In the genomic region with DNA sequence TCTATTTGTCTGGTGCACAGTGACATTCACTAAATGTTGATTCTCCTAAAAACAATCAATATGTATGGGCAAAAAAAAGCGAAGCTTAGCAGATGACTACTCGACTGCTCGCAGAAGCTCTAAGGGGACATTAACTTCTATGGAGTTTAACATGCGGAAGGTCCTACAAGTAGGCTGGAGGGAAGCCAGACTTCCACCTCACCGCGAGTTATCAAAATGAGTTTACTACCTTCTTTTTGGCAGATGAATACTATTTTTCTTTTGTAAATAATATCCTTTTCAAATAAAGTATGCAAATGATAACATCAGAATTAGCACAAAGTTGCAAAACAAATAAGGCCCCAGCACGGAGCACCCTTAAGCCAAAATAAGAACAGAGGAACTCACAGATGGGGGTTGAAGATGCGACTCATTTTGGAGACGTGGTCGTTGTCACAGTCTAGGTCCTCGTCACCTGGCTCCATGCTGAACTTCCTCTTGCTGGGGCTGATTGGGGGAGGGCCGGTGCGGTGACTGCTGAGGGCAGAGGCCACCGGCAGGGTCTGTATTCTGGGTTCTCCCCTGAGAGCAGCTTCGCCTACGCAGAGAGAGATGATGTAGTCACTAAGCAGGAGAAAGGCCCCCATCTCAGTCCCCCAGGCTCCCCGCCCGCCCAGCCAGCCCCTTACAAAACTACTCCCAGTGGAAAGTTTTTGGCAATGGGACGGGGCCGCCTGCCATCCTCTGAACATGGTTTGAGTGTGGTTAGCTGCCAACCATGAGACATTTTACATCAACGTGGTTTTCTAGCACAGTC, we compare ENCODE assay signal across 8 cellular contexts. TPM values are rescaled to one million over a fixed set of nuclear protein-coding genes. Genes with fewer than 3 reads are reported as not detected.
DNase-seq lines count a peak whose midpoint lies in the region; ATAC-seq lines count a peak whose summit lies in the region.

No MANE protein-coding gene starts in this region.

- no peaks in the 10 kb centered on the region for H3K27me3 ChIP-seq in ACC112 (ENCODE audit: insufficient read depth, low read length)

- peaks cover 10% of the 10 kb centered on the region for H3K4me1 Mint-ChIP-seq in activated T-cell treated with anti-CD3 and anti-CD28 coated beads, Interleukin-2, amount 50 U/mL, for 4 hours (ENCODE audit: low read depth)

- peaks cover 62% of the 10 kb centered on the region for H3K79me2 ChIP-seq in ACC112 (ENCODE audit: control insufficient read depth, insufficient read depth, low read length, unreplicated experiment)

- no peaks in the 10 kb centered on the region for H3K27me3 Mint-ChIP-seq in activated T-cell treated with anti-CD3 and anti-CD28 coated beads, Interleukin-2, amount 50 U/mL, for 4 hours (ENCODE audit: low read depth)

- H3K36me3 ChIP-seq in ACC112 (ENCODE audit: insufficient read depth, low read length): peaks cover 4% of the 10 kb centered on the region; the same call in 1 of the 2 replicates

- DNase-seq in GM19238 (ENCODE audit: insufficient read length, low spot score): peak; percentile 39
- DNase-seq in activated T-cell treated with anti-CD3 and anti-CD28 coated beads, Interleukin-2, amount 50 U/mL, for 4 hours: no peak
- peak; percentile 22 for DNase-seq in iris pigment epithelial cell (ENCODE audit: low read depth)
- no peak for DNase-seq in HuH-7.5 (ENCODE audit: low spot score)
- DNase-seq in NCI-H187 treated with DMSO at 0.1 percent for 48 hours (lab: John Stamatoyannopoulos, UW): no peak

- H3K9me3 Mint-ChIP-seq in activated T-cell treated with anti-CD3 and anti-CD28 coated beads, Interleukin-2, amount 50 U/mL, for 4 hours: peaks cover 3% of the 10 kb centered on the region

- H3K27ac ChIP-seq in ACC112 (ENCODE audit: low read depth, low read length) (peak overlapping the region; percentile 97), temporal lobe (ENCODE audit: low read depth, low read length) (peak overlapping the region; percentile 85)

- H3K4me3 Mint-ChIP-seq in activated T-cell treated with anti-CD3 and anti-CD28 coated beads, Interleukin-2, amount 50 U/mL, for 4 hours: no peak overlapping the region

- H3K36me3 Mint-ChIP-seq in activated T-cell treated with anti-CD3 and anti-CD28 coated beads, Interleukin-2, amount 50 U/mL, for 4 hours (ENCODE audit: insufficient read depth): peaks cover 39% of the 10 kb centered on the region

- H3K4me3 ChIP-seq in ACC112 (ENCODE audit: low read depth, low read length): peak overlapping the region; percentile 4; the same call in 1 of the 2 replicates

- no peak overlapping the region for H2AFZ ChIP-seq in ACC112 (ENCODE audit: low read length, unreplicated experiment)

- ATAC-seq in HG03135 (IDR thresholded peaks at IDR 0.05; ENCODE audit: unreplicated experiment): peak; percentile 95
- peak; percentile 70 to 96 for ATAC-seq in activated T-cell treated with anti-CD3 and anti-CD28 coated beads, Interleukin-2, amount 50 U/mL, for 4 hours

- H3K4me1 ChIP-seq in ACC112 (ENCODE audit: control insufficient read depth, insufficient read depth, low read length, unreplicated experiment): peaks cover 56% of the 10 kb centered on the region

RNA-seq across cellular contexts. Expression of a gene that starts 42.1 kb away (rescaled TPM):
- total RNA-seq in activated T-cell treated with anti-CD3 and anti-CD28 coated beads, Interleukin-2, amount 50 U/mL, for 4 hours: 10 to 100 TPM; 26.0 to 30.0 (median 28.5) TPM
- 69.3 TPM for total RNA-seq in temporal lobe

Comparison
In these comparisons a context has a peak if more than half of its experiments do, and no peak if none do; other contexts are left out.
1. DNase-seq: peak in GM19238 (single experiment) and iris pigment epithelial cell (single experiment); none in activated T-cell treated with anti-CD3 and anti-CD28 coated beads, Interleukin-2, amount 50 U/mL, for 4 hours (single experiment), HuH-7.5 (single experiment) and NCI-H187 treated with DMSO at 0.1 percent for 48 hours (single experiment).